ENCODE assay signal across 8 cellular contexts in genomic region chr3:43621974-43622739, GRCh38. TPM values are rescaled to one million over a fixed set of nuclear protein-coding genes. Genes with fewer than 3 reads are reported as not detected.
DNase-seq lines count a peak whose midpoint lies in the region; ATAC-seq and TF ChIP-seq lines count a peak whose summit lies in the region.

Gene ANO10 (minus strand): TSS chr3:43622011. CDS start chr3:43605852, 16,159 bp downstream.

- no peaks in the 10 kb centered on the region for H3K27me3 ChIP-seq in effector memory CD4-positive, alpha-beta T cell (replicated peaks; ENCODE audit: control insufficient read depth, insufficient read depth, low read length, poor library complexity, severe bottlenecking)
- no peaks in the 10 kb centered on the region for H3K27me3 ChIP-seq in lung (ENCODE audit: control insufficient read depth, insufficient read depth)

- ATAC-seq in lung (ENCODE audit: insufficient read depth, low FRiP score), result peak; percentile 99

- TF ChIP-seq CTCF in GM20000 (IDR thresholded peaks at IDR 0.05; ENCODE audit: extremely low read depth, missing control alignments) (no peak), lung (IDR thresholded peaks at IDR 0.05; ENCODE audit: control extremely low read depth, extremely low read depth) (no peak)

- DNase-seq in CMK (ENCODE audit: low read depth) (peak; percentile 96), GM20000 (ENCODE audit: low spot score) (peak; percentile 96), HS-5 (ENCODE audit: low read depth) (peak; percentile 95), lung (ENCODE audit: low spot score) (peak; percentile 99)
- DNase-seq in NK-92 treated with Interleukin-12 subunit alpha and Interleukin-12 subunit beta, amount 100 ng/mL, for 24 hours (lab: John Stamatoyannopoulos, UW), result peak; percentile 86
- peak; percentile 88 to 93 for DNase-seq in activated CD8-positive, alpha-beta memory T cell treated with anti-CD3 and anti-CD28 coated beads for 4 hours (ENCODE audit: low read depth in 2 of 2)
- peak; percentile 87 to 93 (median 92) for DNase-seq in effector memory CD4-positive, alpha-beta T cell
- peak; percentile 90 to 96 (median 94) for DNase-seq in stimulated activated CD4-positive, alpha-beta T cell treated with anti-CD3 and anti-CD28 coated beads, TNF-alpha, amount 100 ng/mL, for 24 hours (ENCODE audit: low read depth in 3 of 3)

- WGBS in lung, 2 donors, result 1% methylated on average over 44 to 53 of the region's 53 CpGs

- no peaks in the 10 kb centered on the region for H3K36me3 ChIP-seq in effector memory CD4-positive, alpha-beta T cell (ENCODE audit: control insufficient read depth, insufficient read depth, low read length)
- H3K36me3 ChIP-seq in lung (ENCODE audit: control insufficient read depth in 2 of 2, insufficient read depth in 2 of 2, low read length in 2 of 2), result no peaks in the 10 kb centered on the region

- H3K27ac ChIP-seq in effector memory CD4-positive, alpha-beta T cell (ENCODE audit: insufficient read depth, low read length, poor library complexity, severe bottlenecking), result peak within 1 kb of the TSS; percentile 46
- H3K27ac ChIP-seq in lung (ENCODE audit: low read depth in 1 of 2, low read length in 1 of 2), result peak within 1 kb of the TSS; percentile 89 to 90

- peaks cover 11% of the 10 kb centered on the region for H3K4me1 ChIP-seq in effector memory CD4-positive, alpha-beta T cell (ENCODE audit: control insufficient read depth, insufficient read depth, low read length, poor library complexity, severe bottlenecking)
- H3K4me1 ChIP-seq in lung (ENCODE audit: control insufficient read depth in 2 of 2, insufficient read depth in 2 of 2, low read length in 2 of 2), result peaks cover 0 to 2% of the 10 kb centered on the region in 2 donors

- H3K9me3 ChIP-seq in effector memory CD4-positive, alpha-beta T cell (ENCODE audit: control insufficient read depth, low read length), result no peaks in the 10 kb centered on the region
- no peaks in the 10 kb centered on the region for H3K9me3 ChIP-seq in lung (ENCODE audit: control insufficient read depth in 2 of 2, insufficient read depth in 1 of 2, low read length in 1 of 2)

- H3K4me3 ChIP-seq in effector memory CD4-positive, alpha-beta T cell (ENCODE audit: insufficient read depth, low read depth, low read length, poor library complexity, severe bottlenecking), result peak within 1 kb of the TSS; percentile 82
- H3K4me3 ChIP-seq in lung, result peak within 1 kb of the TSS; percentile 85

RNA-seq across cellular contexts. Expression of gene ANO10, which starts in this region (rescaled TPM):
- total RNA-seq in lung, result 10 to 100 TPM; 30.4 to 33.2 TPM
- 10 to 100 TPM; 19.9 to 20.2 TPM for polyA plus RNA-seq in lung

Comparison
In these comparisons a context has a peak if more than half of its experiments do, and no peak if none do; other contexts are left out.
1. Peak in every context shown above with its lines: DNase-seq, ATAC-seq, H3K4me3 ChIP-seq and H3K27ac ChIP-seq.